ENCODE assay signal across 32 cellular contexts in the genomic region with DNA sequence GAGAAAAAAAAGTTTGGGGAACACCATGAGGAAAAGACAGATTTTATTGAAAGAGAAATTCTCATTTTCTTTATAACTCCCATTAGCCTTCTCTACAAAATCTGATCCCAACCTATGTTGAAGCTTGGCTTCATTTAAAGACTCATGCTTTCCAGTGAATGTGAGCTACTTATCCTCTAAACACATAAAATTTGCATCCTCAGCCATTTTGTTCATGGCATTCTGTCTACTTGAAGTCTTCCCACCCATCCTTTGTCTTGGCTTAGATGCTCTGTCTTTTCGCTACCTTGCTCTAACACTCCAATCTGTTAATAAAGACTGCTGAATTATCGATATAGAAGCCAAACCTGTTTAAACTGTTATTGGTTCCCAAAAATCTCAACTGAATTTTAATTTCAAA. TPM values are rescaled to one million over a fixed set of nuclear protein-coding genes. Genes with fewer than 3 reads are reported as not detected.
"Had no signal": no experiment of that assay in that cellular context is flagged by ENCODE, and none has a peak within 500 bp of the region (broad histone marks: within the 10 kb centered on the region; RNA-seq: fewer than 3 reads in every experiment).

No MANE protein-coding gene starts in this region.

- H3K4me3 Mint-ChIP-seq: natural killer cell; nephron; neural progenitor cell; stimulated activated memory B cell treated with anti-CD40 and anti-IgM and Interleukin-4, amounts not matched to agents 10 μg/mL and 1 μg/mL and 100 μg/mL, for 72 hours; stimulated activated naive CD8-positive, alpha-beta T cell treated with anti-CD3 and anti-CD28 coated beads, Interleukin-15, amount 100 ng/mL, for 72 hours; type B pancreatic cell had no signal

- H3K27ac ChIP-seq: neural progenitor cell, ovary, parathyroid adenoma, psoas muscle, skin epidermis, spleen, suprapubic skin, tibial artery, transverse colon, upper lobe of right lung, uterus had no signal

- H3K27ac Mint-ChIP-seq: natural killer cell; nephron; neural progenitor cell; progenitor cell of endocrine pancreas; stimulated activated memory B cell treated with anti-CD40 and anti-IgM and Interleukin-4, amounts not matched to agents 10 μg/mL and 1 μg/mL and 100 μg/mL, for 72 hours; stimulated activated naive CD8-positive, alpha-beta T cell treated with anti-CD3 and anti-CD28 coated beads, Interleukin-15, amount 100 ng/mL, for 72 hours; type B pancreatic cell had no signal

- H3K4me2 ChIP-seq: neural progenitor cell, smooth muscle cell had no signal

- H3K4me1 Mint-ChIP-seq: nephron; stimulated activated naive CD8-positive, alpha-beta T cell treated with anti-CD3 and anti-CD28 coated beads, Interleukin-15, amount 100 ng/mL, for 72 hours had no signal

- H2AFZ ChIP-seq: neural progenitor cell, parathyroid adenoma had no signal

- ATAC-seq: natural killer cell; psoas muscle; right cardiac atrium; sciatic nerve; stimulated activated memory B cell treated with anti-CD40 and anti-IgM and Interleukin-4, amounts not matched to agents 10 μg/mL and 1 μg/mL and 100 μg/mL, for 72 hours; stimulated activated naive CD8-positive, alpha-beta T cell treated with anti-CD3 and anti-CD28 coated beads, Interleukin-15, amount 100 ng/mL, for 72 hours; stimulated activated naive CD8-positive, alpha-beta T cell treated with anti-CD3 and anti-CD28 coated beads, Interleukin-15, Interleukin-2, amounts not matched to agents 100 U/mL and 50 U/mL, for 24 hours; upper lobe of right lung had no signal

- H3K4me3 ChIP-seq: neural progenitor cell, ovary, psoas muscle, skin epidermis, smooth muscle cell, spleen, suprapubic skin, testis, tibial artery, transverse colon, upper lobe of right lung, uterus had no signal

- DNase-seq: natural killer cell; occipital lobe; ovary; posterior cingulate gyrus; psoas muscle; right cardiac atrium; spleen; stimulated activated CD4-positive, alpha-beta T cell treated with anti-CD3 and anti-CD28 coated beads, Interleukin-12 subunit alpha, Interleukin-12 subunit beta, amount 100 ng/mL, for 4 hours; stimulated activated CD4-positive, alpha-beta T cell treated with anti-CD3 and anti-CD28 coated beads, Interleukin-1b, Interleukin-23, amount 100 ng/mL, for 48 hours; stimulated activated CD4-positive, alpha-beta T cell treated with anti-CD3 and anti-CD28 coated beads, Interleukin-4, amount 100 ng/mL, for 1 hour; stimulated activated CD4-positive, alpha-beta T cell treated with anti-CD3 and anti-CD28 coated beads, Interleukin-4, amount 100 ng/mL, for 4 hours; stimulated activated CD8-positive, alpha-beta memory T cell treated with anti-CD3 and anti-CD28 coated beads, Interleukin-4, amount 100 ng/mL, for 48 hours; stimulated activated naive CD4-positive, alpha-beta T cell; stimulated activated naive CD8-positive, alpha-beta T cell treated with anti-CD3 and anti-CD28 coated beads, Interleukin-15, amount 100 ng/mL, for 72 hours; stimulated activated naive CD8-positive, alpha-beta T cell treated with anti-CD3 and anti-CD28 coated beads, Interleukin-15, Interleukin-2, amounts not matched to agents 100 U/mL and 50 U/mL, for 24 hours; substantia nigra; testis; tibial artery; transverse colon; upper lobe of right lung; uterus had no signal

- H3K36me3 Mint-ChIP-seq: natural killer cell had no signal

- H3K9me3 ChIP-seq: ovary, psoas muscle, spleen, suprapubic skin, testis, tibial artery, transverse colon, upper lobe of right lung, uterus had no signal

- H3K4me1 ChIP-seq: parathyroid adenoma, psoas muscle, spleen, suprapubic skin, testis, upper lobe of right lung, uterus had no signal

- H3K36me3 ChIP-seq: neural progenitor cell, ovary, suprapubic skin, tibial artery, upper lobe of right lung, uterus had no signal

- H3K79me2 ChIP-seq: parathyroid adenoma had no signal

- H3K9me3 Mint-ChIP-seq: natural killer cell; stimulated activated memory B cell treated with anti-CD40 and anti-IgM and Interleukin-4, amounts not matched to agents 10 μg/mL and 1 μg/mL and 100 μg/mL, for 72 hours; stimulated activated naive CD8-positive, alpha-beta T cell treated with anti-CD3 and anti-CD28 coated beads, Interleukin-15, amount 100 ng/mL, for 72 hours; type B pancreatic cell had no signal

- H3K27me3 Mint-ChIP-seq: progenitor cell of endocrine pancreas; stimulated activated memory B cell treated with anti-CD40 and anti-IgM and Interleukin-4, amounts not matched to agents 10 μg/mL and 1 μg/mL and 100 μg/mL, for 72 hours; stimulated activated naive CD8-positive, alpha-beta T cell treated with anti-CD3 and anti-CD28 coated beads, Interleukin-15, amount 100 ng/mL, for 72 hours; type B pancreatic cell had no signal

- H3K27me3 ChIP-seq: neural progenitor cell, ovary, spleen, suprapubic skin, testis, tibial artery, transverse colon, upper lobe of right lung, uterus had no signal

RNA-seq across cellular contexts. Expression of a gene that starts 39.3 kb away (rescaled TPM):
- total RNA-seq: osteoblast had no signal
- polyA plus RNA-seq: smooth muscle cell had no signal
